In genomic region chr17:82339634-82340580, GRCh38 we compare ENCODE assay signal across 13 cellular contexts. TPM values are rescaled to one million over a fixed set of nuclear protein-coding genes. Genes with fewer than 3 reads are reported as not detected.
DNase-seq lines count a peak whose midpoint lies in the region; ATAC-seq and TF ChIP-seq lines count a peak whose summit lies in the region.
"Had no signal": no experiment of that assay in that cellular context is flagged by ENCODE, and none has a peak within 500 bp of the region (broad histone marks: within the 10 kb centered on the region; RNA-seq: fewer than 3 reads in every experiment).

No MANE protein-coding gene starts in this region.

- H3K4me1 Mint-ChIP-seq in progenitor cell of endocrine pancreas (ENCODE audit: low read depth): peaks cover 9% of the 10 kb centered on the region

- H4K20me1 ChIP-seq in fibroblast of lung (ENCODE audit: control insufficient read depth, extremely low read depth, insufficient read depth, low read length): no peaks in the 10 kb centered on the region

- no peak overlapping the region for H3K4me3 Mint-ChIP-seq in progenitor cell of endocrine pancreas (ENCODE audit: low read depth)
- H3K4me3 Mint-ChIP-seq: activated naive CD4-positive, alpha-beta T cell treated with anti-CD3 and anti-CD28 coated beads for 36 hours had no signal

- H3K9me3 Mint-ChIP-seq in progenitor cell of endocrine pancreas (ENCODE audit: low read depth): no peaks in the 10 kb centered on the region
- H3K9me3 Mint-ChIP-seq: CD4-positive, CD25-positive, alpha-beta regulatory T cell had no signal

- H4K8ac ChIP-seq in trophoblast cell (ENCODE audit: low read depth, low read length): peak overlapping the region; percentile 78

- H3K9ac ChIP-seq in fibroblast of lung (ENCODE audit: insufficient read depth, low read length) (no peak overlapping the region), trophoblast cell (ENCODE audit: low read length) (peak overlapping the region; percentile 2)

- H4K91ac ChIP-seq in trophoblast cell (ENCODE audit: low read depth, low read length): peak overlapping the region; percentile 80

- DNase-seq in AG04449 (ENCODE audit: low read depth, low spot score) (no peak), Peyer's patch (peak in 1 of 3 donors; percentile 35), fibroblast of lung (ENCODE audit: low read depth in 2 of 2) (no peak), trophoblast cell (no peak), progenitor cell of endocrine pancreas (ENCODE audit: low spot score, unreplicated experiment) (no peak), EL (no peak), GOT3 (lab: John Stamatoyannopoulos, UW) (no peak)
- DNase-seq: activated naive CD4-positive, alpha-beta T cell treated with anti-CD3 and anti-CD28 coated beads for 36 hours; CD4-positive, CD25-positive, alpha-beta regulatory T cell; NCI-H1694 had no signal

- H3K23ac ChIP-seq in trophoblast cell (ENCODE audit: low read length): no peak overlapping the region

- H3K27me3 ChIP-seq in Peyer's patch: no peaks in the 10 kb centered on the region
- no peaks in the 10 kb centered on the region for H3K27me3 ChIP-seq in fibroblast of lung (ENCODE audit: control insufficient read depth, insufficient read depth, low read length)
- H3K27me3 ChIP-seq in trophoblast cell (ENCODE audit: insufficient read depth, low read length): peaks cover 1% of the 10 kb centered on the region

- WGBS in trophoblast cell (ENCODE audit: extremely low coverage, insufficient coverage, insufficient read length): no CpG with 5 or more reads among the region's 10 CpGs

- peaks cover 0 to 24% (median under 1%) of the 10 kb centered on the region in 4 donors for H3K4me1 ChIP-seq in Peyer's patch
- peaks cover 8% of the 10 kb centered on the region for H3K4me1 ChIP-seq in fibroblast of lung (ENCODE audit: control insufficient read depth, extremely low read depth, insufficient read depth, low read length)
- H3K4me1 ChIP-seq in trophoblast cell (ENCODE audit: control insufficient read depth in 1 of 2, insufficient read depth in 2 of 2, low read length in 2 of 2): peaks cover 14 to 24% of the 10 kb centered on the region in 2 experiments

- H3K27me3 Mint-ChIP-seq in progenitor cell of endocrine pancreas: peaks cover 31% of the 10 kb centered on the region

- H3K27ac Mint-ChIP-seq in progenitor cell of endocrine pancreas: no peak overlapping the region
- H3K27ac Mint-ChIP-seq: activated naive CD4-positive, alpha-beta T cell treated with anti-CD3 and anti-CD28 coated beads for 36 hours; CD4-positive, CD25-positive, alpha-beta regulatory T cell had no signal

- CTCF ChIA-PET in AG04449 (lab: Yijun Ruan, JAX): interaction anchor here (1.0 to 3.0 kb wide), 3 partner anchors 10 to 39 kb away, joined by 3 to 21 read pairs (median 13); no protein-coding TSS in a partner anchor

- peak overlapping the region; percentile 58 for H2BK5ac ChIP-seq in trophoblast cell (ENCODE audit: low read depth, low read length, poor library complexity)

- no peaks in the 10 kb centered on the region for H3K36me3 Mint-ChIP-seq in progenitor cell of endocrine pancreas (ENCODE audit: insufficient read depth)
- H3K36me3 Mint-ChIP-seq: CD4-positive, CD25-positive, alpha-beta regulatory T cell had no signal

- H3K36me3 ChIP-seq in Peyer's patch (no peaks in the 10 kb centered on the region), fibroblast of lung (ENCODE audit: control insufficient read depth, insufficient read depth, low read length) (no peaks in the 10 kb centered on the region), trophoblast cell (ENCODE audit: control insufficient read depth in 1 of 2, insufficient read depth in 2 of 2, low read length in 2 of 2) (no peaks in the 10 kb centered on the region)

- H3K79me2 ChIP-seq in fibroblast of lung (ENCODE audit: control insufficient read depth, insufficient read depth, low read length) (no peaks in the 10 kb centered on the region), trophoblast cell (ENCODE audit: control insufficient read depth, insufficient read depth, low read length, poor library complexity) (peaks cover 8% of the 10 kb centered on the region)

- peak overlapping the region in 3 of 4 donors; percentile 37 to 78 (median 67) for H3K27ac ChIP-seq in Peyer's patch
- H3K27ac ChIP-seq in fibroblast of lung (ENCODE audit: insufficient read depth, low read length): no peak overlapping the region
- peak overlapping the region; percentile 75 for H3K27ac ChIP-seq in trophoblast cell (ENCODE audit: low read depth, low read length)
- H3K27ac ChIP-seq: epithelial cell of prostate had no signal

- no peak for TF ChIP-seq CTCF in AG04449 (IDR thresholded peaks at IDR 0.05; ENCODE audit: insufficient read depth, low read length, missing control alignments)
- no peak for TF ChIP-seq CTCF in Peyer's patch (IDR thresholded peaks at IDR 0.05)
- no peak for TF ChIP-seq CTCF in fibroblast of lung (conservative IDR thresholded peaks at IDR 0.05 in 1 of 2, IDR thresholded peaks at IDR 0.05 in 1 of 2; ENCODE audit: low read depth in 1 of 2, low read length in 2 of 2)
- no peak for TF ChIP-seq CTCF in progenitor cell of endocrine pancreas (IDR thresholded peaks at IDR 0.05; ENCODE audit: unreplicated experiment)

- ATAC-seq in HG02840 (IDR thresholded peaks at IDR 0.05; ENCODE audit: low FRiP score, unreplicated experiment): no peak

- H2AFZ ChIP-seq in fibroblast of lung (ENCODE audit: low read length): peak overlapping the region; percentile 52
- peak overlapping the region; percentile 55 for H2AFZ ChIP-seq in trophoblast cell (ENCODE audit: insufficient read depth, low read length, poor library complexity)

- H3K9me3 ChIP-seq in Peyer's patch (no peaks in the 10 kb centered on the region), fibroblast of lung (ENCODE audit: control insufficient read depth, insufficient read depth, low read depth, low read length) (no peaks in the 10 kb centered on the region), trophoblast cell (ENCODE audit: insufficient read depth, low read depth, low read length) (peaks cover 8% of the 10 kb centered on the region)

- peak overlapping the region; percentile 97 for H3K18ac ChIP-seq in trophoblast cell (ENCODE audit: low read length)

- peak overlapping the region; percentile 52 for H3K14ac ChIP-seq in trophoblast cell (ENCODE audit: low read length)

- peak overlapping the region; percentile 96 for H3K4ac ChIP-seq in trophoblast cell (ENCODE audit: low read depth, low read length)

- peak overlapping the region; percentile 12; the same call in 1 of the 2 replicates for H3K4me3 ChIP-seq in AG04449 (ENCODE audit: low read depth, low read length)
- peak overlapping the region in 2 of 4 donors; percentile 47 to 51 for H3K4me3 ChIP-seq in Peyer's patch
- peak overlapping the region in 1 of 4 experiments; percentile 38 for H3K4me3 ChIP-seq in fibroblast of lung (replicated peaks in 1 of 4; ENCODE audit: control extremely low read depth in 1 of 4, insufficient read depth in 1 of 4, low read depth in 3 of 4, low read length in 4 of 4)
- peak overlapping the region; percentile 42 for H3K4me3 ChIP-seq in trophoblast cell (ENCODE audit: low read depth, low read length)

- H2AK5ac ChIP-seq in trophoblast cell (ENCODE audit: low read length): peak overlapping the region; percentile 93

- TF ChIP-seq POLR2A in Peyer's patch (IDR thresholded peaks at IDR 0.05): no peak

- H2BK120ac ChIP-seq in trophoblast cell (ENCODE audit: insufficient read depth, low read length, poor library complexity): peak overlapping the region; percentile 82

- POLR2A ChIA-PET in AG04449 (lab: Yijun Ruan, JAX): no interaction called here

- H3K79me1 ChIP-seq in trophoblast cell (ENCODE audit: low read length): peaks cover 14% of the 10 kb centered on the region

- peak overlapping the region; percentile 96 for H2BK12ac ChIP-seq in trophoblast cell (ENCODE audit: low read length)

- peak overlapping the region; percentile 72 for H3K4me2 ChIP-seq in fibroblast of lung (ENCODE audit: extremely low read depth, insufficient read depth, low read length)
- peak overlapping the region; percentile 52 for H3K4me2 ChIP-seq in trophoblast cell (ENCODE audit: low read length)

- H4K12ac ChIP-seq in trophoblast cell (ENCODE audit: low read depth, low read length): peak overlapping the region; percentile 29

RNA-seq across cellular contexts. Expression of gene SECTM1, which starts 6.3 kb away (rescaled TPM):
- total RNA-seq in Peyer's patch (100 to 1,000 TPM in 2 of 4 donors, 10 to 100 TPM in 2; 10.7 to 258 (median 94.5) TPM), fibroblast of lung (17.3 and 31.1 TPM in 2 replicates), progenitor cell of endocrine pancreas (not detected in 2 replicates)
- 17.5 and 21.0 TPM in 2 replicates for polyA plus RNA-seq in fibroblast of lung
- 35.7 and 37.2 TPM in 2 replicates for polyA plus RNA-seq in fibroblast of lung (2012)
- polyA minus RNA-seq in fibroblast of lung (ENCODE audit: low replicate concordance): 80.7 and 91.7 TPM in 2 replicates
- 2.4 and 2.6 TPM in 2 replicates for polyA plus RNA-seq in trophoblast cell (2013)

RNA-seq across cellular contexts. Expression of gene TEX19, which starts 19.1 kb away (rescaled TPM):
- total RNA-seq in Peyer's patch (not detected), fibroblast of lung (0.17 TPM in 1 of 2 replicates, not detected in the other), progenitor cell of endocrine pancreas (0.24 TPM in 1 of 2 replicates, not detected in the other)
- polyA plus RNA-seq in fibroblast of lung: 0.05 TPM in 1 of 2 replicates, not detected in the other
- polyA plus RNA-seq in fibroblast of lung (2012): not detected in 2 replicates
- 0.93 TPM in 1 of 2 replicates, not detected in the other for polyA minus RNA-seq in fibroblast of lung (ENCODE audit: low replicate concordance)
- polyA plus RNA-seq in trophoblast cell (2013): 0.03 and 0.04 TPM in 2 replicates
- total RNA-seq: CD4-positive, CD25-positive, alpha-beta regulatory T cell; mononuclear cell had no signal
- polyA plus RNA-seq: CD4-positive, CD25-positive, alpha-beta regulatory T cell had no signal

RNA-seq across cellular contexts. Expression of gene CD7, which starts 22.5 kb away (rescaled TPM):
- total RNA-seq in Peyer's patch (10 to 100 TPM in 3 of 4 donors, not detected in 1; 11.6 to 15.4 (median 15.2) TPM), fibroblast of lung (under 0.01 and 0.17 TPM in 2 replicates), progenitor cell of endocrine pancreas (0.31 and 0.46 TPM in 2 replicates)
- polyA plus RNA-seq in fibroblast of lung: not detected in 2 replicates
- 0.10 TPM in 1 of 2 replicates, not detected in the other for polyA plus RNA-seq in fibroblast of lung (2012)
- polyA minus RNA-seq in fibroblast of lung (ENCODE audit: low replicate concordance): 0.47 TPM in 1 of 2 replicates, not detected in the other
- polyA plus RNA-seq in trophoblast cell (2013): 0.18 and 0.22 TPM in 2 replicates

RNA-seq across cellular contexts. Expression of gene UTS2R, which starts 31.7 kb away (rescaled TPM):
- total RNA-seq in Peyer's patch (not detected), fibroblast of lung (not detected in 2 replicates), progenitor cell of endocrine pancreas (0.22 TPM in 2 replicates)
- not detected in 2 replicates for polyA plus RNA-seq in fibroblast of lung
- not detected in 2 replicates for polyA plus RNA-seq in fibroblast of lung (2012)
- not detected in 2 replicates for polyA minus RNA-seq in fibroblast of lung (ENCODE audit: low replicate concordance)
- 0.34 and 0.36 TPM in 2 replicates for polyA plus RNA-seq in trophoblast cell (2013)
- total RNA-seq: activated naive CD4-positive, alpha-beta T cell treated with anti-CD3 and anti-CD28 coated beads for 36 hours; CD4-positive, CD25-positive, alpha-beta regulatory T cell; mononuclear cell had no signal
- polyA plus RNA-seq: CD4-positive, CD25-positive, alpha-beta regulatory T cell had no signal
